In genomic region chr5:89827960-89828359, GRCh38 we compare ENCODE assay signal across 19 cellular contexts.
DNase-seq lines count a peak whose midpoint lies in the region; ATAC-seq and TF ChIP-seq lines count a peak whose summit lies in the region.
"Had no signal": no experiment of that assay in that cellular context is flagged by ENCODE, and none has a peak within 500 bp of the region (broad histone marks: within the 10 kb centered on the region; RNA-seq: fewer than 3 reads in every experiment).

No MANE protein-coding gene starts in this region.

- peaks cover 3% of the 10 kb centered on the region for H3K9me2 ChIP-seq in GM23338 (ENCODE audit: insufficient read depth)

- H3K4me1 Mint-ChIP-seq in GM23338: peaks cover 5% of the 10 kb centered on the region

- H3K4me3 Mint-ChIP-seq in GM23338: no peak overlapping the region
- H3K4me3 Mint-ChIP-seq: B cell; CD8-positive, alpha-beta T cell; H9 had no signal

- no peak overlapping the region for H3K27ac Mint-ChIP-seq in GM23338
- H3K27ac Mint-ChIP-seq: B cell; CD8-positive, alpha-beta T cell had no signal

- H3K9me3 Mint-ChIP-seq in GM23338: no peaks in the 10 kb centered on the region
- H3K9me3 Mint-ChIP-seq: CD8-positive, alpha-beta T cell; H9 had no signal

- no peak overlapping the region for H3K4me2 ChIP-seq in GM23338
- H3K4me2 ChIP-seq: BLaER1 treated with 17β-estradiol and CSF1 and Interleukin-3, amounts not matched to agents 10 nM and 100 nM had no signal

- TF ChIP-seq POLR2A in spleen (IDR thresholded peaks at IDR 0.05): no peak

- WGBS in psoas muscle, 3 donors: 77 to 89% (median 81%) methylated on average over 6 of the region's 6 CpGs
- 82 to 93% (median 90%) methylated on average over 6 of the region's 6 CpGs for WGBS in spleen, 5 donors

- no peaks in the 10 kb centered on the region for H3K27me3 Mint-ChIP-seq in GM23338 (ENCODE audit: insufficient read depth, low read depth, poor library complexity)
- H3K27me3 Mint-ChIP-seq: B cell had no signal

- peak; percentile 24; the same call in 1 of the 3 replicates for ATAC-seq in GM23338
- no peak for ATAC-seq in psoas muscle
- ATAC-seq in GM19023 (IDR thresholded peaks at IDR 0.05; ENCODE audit: unreplicated experiment): no peak
- ATAC-seq: CD8-positive, alpha-beta T cell; GM12878; K562 had no signal

- H3K27ac ChIP-seq in GM23338 (ENCODE audit: low read depth) (no peak overlapping the region), ascending aorta (no peak overlapping the region), psoas muscle (no peak overlapping the region), spleen (no peak overlapping the region)
- no peak overlapping the region for H3K27ac ChIP-seq in effector memory CD4-positive, alpha-beta T cell (ENCODE audit: insufficient read depth, low read length, poor library complexity, severe bottlenecking)
- H3K27ac ChIP-seq: BLaER1 treated with 17β-estradiol and CSF1 and Interleukin-3, amounts not matched to agents 10 nM and 100 nM; HL-60 had no signal

- no peaks in the 10 kb centered on the region for H3F3A ChIP-seq in GM23338 (replicated peaks; ENCODE audit: low read depth)

- intact Hi-C loops in ascending aorta (cut with DNase I): no loop called here
- intact Hi-C loops in psoas muscle (cut with DNase I): no loop called here
- intact Hi-C loops in spleen (cut with DNase I; ENCODE audit: low total_unique reads): no loop called here

- H3K9me3 ChIP-seq in ascending aorta (no peaks in the 10 kb centered on the region), psoas muscle (no peaks in the 10 kb centered on the region), spleen (no peaks in the 10 kb centered on the region)
- H3K9me3 ChIP-seq in effector memory CD4-positive, alpha-beta T cell (ENCODE audit: control insufficient read depth, low read length): no peaks in the 10 kb centered on the region
- H3K9me3 ChIP-seq: BLaER1 treated with 17β-estradiol and CSF1 and Interleukin-3, amounts not matched to agents 10 nM and 100 nM had no signal

- H2AFZ ChIP-seq in GM23338: peak overlapping the region; percentile 61

- in situ Hi-C loops in GM13976 (cut with MboI; ENCODE audit: low sequenced_read_pairs, unreplicated experiment): no loop called here

- peaks cover 3% of the 10 kb centered on the region; the same call in 1 of the 2 replicates for H3K4me1 ChIP-seq in GM23338 (ENCODE audit: insufficient read depth)
- H3K4me1 ChIP-seq in ascending aorta: peaks cover 0 to 3% of the 10 kb centered on the region in 2 donors
- H3K4me1 ChIP-seq in psoas muscle: no peaks in the 10 kb centered on the region
- H3K4me1 ChIP-seq in spleen: no peaks in the 10 kb centered on the region
- H3K4me1 ChIP-seq in effector memory CD4-positive, alpha-beta T cell (ENCODE audit: control insufficient read depth, insufficient read depth, low read length, poor library complexity, severe bottlenecking): no peaks in the 10 kb centered on the region
- H3K4me1 ChIP-seq: BLaER1 treated with 17β-estradiol and CSF1 and Interleukin-3, amounts not matched to agents 10 nM and 100 nM had no signal

- H3K27me3 ChIP-seq in GM23338 (ENCODE audit: insufficient read depth) (no peaks in the 10 kb centered on the region), ascending aorta (no peaks in the 10 kb centered on the region), psoas muscle (ENCODE audit: insufficient read depth in 3 of 3, low read length in 2 of 3) (no peaks in the 10 kb centered on the region), spleen (replicated peaks in 1 of 7) (no peaks in the 10 kb centered on the region)
- H3K27me3 ChIP-seq in effector memory CD4-positive, alpha-beta T cell (replicated peaks; ENCODE audit: control insufficient read depth, insufficient read depth, low read length, poor library complexity, severe bottlenecking): no peaks in the 10 kb centered on the region
- H3K27me3 ChIP-seq: BLaER1 treated with 17β-estradiol and CSF1 and Interleukin-3, amounts not matched to agents 10 nM and 100 nM had no signal

- no peaks in the 10 kb centered on the region for H3K79me2 ChIP-seq in GM23338 (replicated peaks; ENCODE audit: insufficient read depth)

- H4K20me1 ChIP-seq in GM23338 (replicated peaks; ENCODE audit: insufficient read depth): no peaks in the 10 kb centered on the region
- H4K20me1 ChIP-seq: BLaER1 treated with 17β-estradiol and CSF1 and Interleukin-3, amounts not matched to agents 10 nM and 100 nM had no signal

- H3K4me3 ChIP-seq in GM23338: no peak overlapping the region
- H3K4me3 ChIP-seq in ascending aorta: peak overlapping the region; percentile 47 to 51
- peak overlapping the region; percentile 47 for H3K4me3 ChIP-seq in psoas muscle
- no peak overlapping the region for H3K4me3 ChIP-seq in spleen
- no peak overlapping the region for H3K4me3 ChIP-seq in effector memory CD4-positive, alpha-beta T cell (ENCODE audit: insufficient read depth, low read depth, low read length, poor library complexity, severe bottlenecking)
- H3K4me3 ChIP-seq: BLaER1 treated with 17β-estradiol and CSF1 and Interleukin-3, amounts not matched to agents 10 nM and 100 nM; GM12878; K562 had no signal

- TF ChIP-seq CTCF in GM23338 (conservative IDR thresholded peaks at IDR 0.05; ENCODE audit: low read depth in 2 of 2) (no peak), ascending aorta (IDR thresholded peaks at IDR 0.05) (no peak), psoas muscle (IDR thresholded peaks at IDR 0.05) (no peak), spleen (IDR thresholded peaks at IDR 0.05 in 8 of 11, conservative IDR thresholded peaks at IDR 0.05 in 3 of 11) (no peak), GM13976 (IDR thresholded peaks at IDR 0.05; ENCODE audit: borderline replicate concordance, control extremely low read depth, extremely low read depth, insufficient read depth, missing control alignments) (no peak)

- H3K36me3 ChIP-seq in GM23338 (ENCODE audit: insufficient read depth): no peaks in the 10 kb centered on the region
- H3K36me3 ChIP-seq in ascending aorta: no peaks in the 10 kb centered on the region
- no peaks in the 10 kb centered on the region for H3K36me3 ChIP-seq in psoas muscle (ENCODE audit: insufficient read depth in 1 of 2, low read depth in 1 of 2)
- H3K36me3 ChIP-seq in spleen: no peaks in the 10 kb centered on the region
- no peaks in the 10 kb centered on the region for H3K36me3 ChIP-seq in effector memory CD4-positive, alpha-beta T cell (ENCODE audit: control insufficient read depth, insufficient read depth, low read length)
- H3K36me3 ChIP-seq: BLaER1 treated with 17β-estradiol and CSF1 and Interleukin-3, amounts not matched to agents 10 nM and 100 nM had no signal

- no peak for DNase-seq in GM23338 (ENCODE audit: low spot score)
- DNase-seq in ascending aorta (ENCODE audit: low spot score in 2 of 2): no peak
- DNase-seq in psoas muscle: no peak
- DNase-seq in spleen: peak; percentile 58
- no peak for DNase-seq in effector memory CD4-positive, alpha-beta T cell
- DNase-seq in GM13976 (ENCODE audit: low spot score): no peak
- DNase-seq in DMS53 treated with DMSO at 0.1 percent for 48 hours (lab: John Stamatoyannopoulos, UW; ENCODE audit: unreplicated experiment): no peak
- DNase-seq: Calu3; CD8-positive, alpha-beta T cell; DND-41; EL; H9; IMR-90 had no signal

- H3K36me3 Mint-ChIP-seq in GM23338 (ENCODE audit: low read depth): no peaks in the 10 kb centered on the region
- H3K36me3 Mint-ChIP-seq: CD8-positive, alpha-beta T cell had no signal

TF ChIP-seq in GM23338, 12 proteins besides CTCF, POLR2A, EP300 and RAD21 (continues in another document):
- no peak for TF ChIP-seq EZH2phosphoT487 (IDR thresholded peaks at IDR 0.05; ENCODE audit: unreplicated experiment)

Comparison
In these comparisons a context has a peak if more than half of its experiments do, and no peak if none do; other contexts are left out.
1. H3K4me3 ChIP-seq: peak in ascending aorta (2 of 2) and psoas muscle (single experiment); none in GM23338 (single experiment), spleen (0 of 8) and effector memory CD4-positive, alpha-beta T cell (single experiment).